10 cellular contexts compared by ENCODE assay signal in the genomic region with DNA sequence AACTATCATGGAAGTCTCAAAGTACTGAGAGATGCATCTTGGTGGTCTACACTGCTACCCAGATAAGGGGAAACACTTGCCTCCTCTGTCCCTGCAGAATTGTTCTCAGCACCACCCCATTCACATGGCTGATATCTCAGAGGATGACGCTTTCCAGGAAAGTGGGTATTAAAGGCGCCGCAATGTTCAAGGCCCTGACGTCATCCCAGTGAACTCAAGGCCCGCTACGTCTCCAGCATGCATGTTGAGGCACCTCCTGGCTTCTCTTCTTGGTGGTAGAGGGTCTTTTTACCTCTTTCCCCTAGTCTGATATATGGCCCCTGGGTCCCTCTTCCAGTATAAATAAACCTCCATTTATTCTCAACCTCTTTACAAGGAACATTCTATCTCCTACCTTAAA. TPM values are rescaled to one million over a fixed set of nuclear protein-coding genes. Genes with fewer than 3 reads are reported as not detected.
"Had no signal": no experiment of that assay in that cellular context is flagged by ENCODE, and none has a peak within 500 bp of the region (broad histone marks: within the 10 kb centered on the region; RNA-seq: fewer than 3 reads in every experiment).

No MANE protein-coding gene starts in this region.

- H3K27ac ChIP-seq: HL-60, KMS-11 had no signal

- ATAC-seq: K562 had no signal

- FAIRE-seq: HTR-8/SVneo, K562 had no signal

- H3K4me2 ChIP-seq: KMS-11 had no signal

- DNase-seq: IMR-90, KBM-7, KG1 had no signal

- H3K4me3 ChIP-seq: K562 had no signal

- H3K9ac ChIP-seq: KMS-11 had no signal

RNA-seq across cellular contexts. Expression of gene OR1A1, which starts 1.0 kb away (rescaled TPM):
- total RNA-seq: HT-29, HT1080, IMR-90, K562 had no signal
- polyA plus RNA-seq: IgD-negative memory B cell, IMR-90, K562 had no signal

RNA-seq across cellular contexts. Expression of gene OR1A2, which starts 11.2 kb away (rescaled TPM):
- total RNA-seq: HT-29, HT1080, IMR-90, K562 had no signal
- polyA plus RNA-seq: IgD-negative memory B cell, IMR-90, K562 had no signal
